In genomic region chr5:73115399-73116051, GRCh38 we compare ENCODE assay signal across 15 cellular contexts. TPM values are rescaled to one million over a fixed set of nuclear protein-coding genes. Genes with fewer than 3 reads are reported as not detected.
DNase-seq lines count a peak whose midpoint lies in the region; ATAC-seq and TF ChIP-seq lines count a peak whose summit lies in the region.
"Had no signal": no experiment of that assay in that cellular context is flagged by ENCODE, and none has a peak within 500 bp of the region (broad histone marks: within the 10 kb centered on the region; RNA-seq: fewer than 3 reads in every experiment).

No MANE protein-coding gene starts in this region.

- ATAC-seq in IMR-90 (ENCODE audit: low read depth) (peak; percentile 88), HG02623 (IDR thresholded peaks at IDR 0.05; ENCODE audit: unreplicated experiment) (no peak)
- ATAC-seq: activated CD8-positive, alpha-beta T cell treated with anti-CD3 and anti-CD28 coated beads for 36 hours had no signal

- H3K9me3 ChIP-seq in IMR-90 (ENCODE audit: control insufficient read depth, insufficient read depth, low read length): peaks cover 5% of the 10 kb centered on the region
- H3K9me3 ChIP-seq in mammary epithelial cell (replicated peaks; ENCODE audit: insufficient read depth, low read length): no peaks in the 10 kb centered on the region
- H3K9me3 ChIP-seq in mesodermal cell (ENCODE audit: control insufficient read depth, low read length): peaks cover 4% of the 10 kb centered on the region
- H3K9me3 ChIP-seq: adrenal gland had no signal

- TF ChIP-seq POLR2A in IMR-90 (IDR thresholded peaks at IDR 0.05; ENCODE audit: low read depth, low read length): no peak

- 20% methylated on average over 1 of the region's 4 CpGs; no CpG with 5 or more reads in 1 of the 2 experiments for WGBS in IMR-90 (ENCODE audit: extremely low coverage in 2 of 2, insufficient read length in 1 of 2), 2 experiments
- 82% methylated on average over 4 of the region's 4 CpGs for WGBS in mammary epithelial cell (ENCODE audit: low coverage, missing lambda C conversion rate)
- 78 to 100% methylated on average over 2 to 3 of the region's 4 CpGs for WGBS in mesodermal cell (ENCODE audit: insufficient coverage in 2 of 2), 2 experiments

- peak overlapping the region; percentile 7 for H2AFZ ChIP-seq in IMR-90 (replicated peaks; ENCODE audit: low read length, poor library complexity)
- no peak overlapping the region for H2AFZ ChIP-seq in mammary epithelial cell (ENCODE audit: low read depth, low read length)

- peak overlapping the region in 1 of 2 experiments; percentile 1; a peak in 2 of 4 replicates for H4K8ac ChIP-seq in IMR-90 (ENCODE audit: low read depth in 2 of 2, low read length in 2 of 2)

- no peaks in the 10 kb centered on the region for H3K79me2 ChIP-seq in mammary epithelial cell (ENCODE audit: insufficient read depth, low read length)

- H2AK5ac ChIP-seq in IMR-90 (ENCODE audit: low read depth, low read length): no peak overlapping the region

- H4K91ac ChIP-seq in IMR-90 (ENCODE audit: insufficient read depth, low read depth, low read length): peak overlapping the region; percentile 20; the same call in 1 of the 2 replicates

- H3K79me1 ChIP-seq in IMR-90 (ENCODE audit: low read depth in 1 of 2, low read length in 2 of 2): no peaks in the 10 kb centered on the region

- TF ChIP-seq RAD21 in IMR-90 (IDR thresholded peaks at IDR 0.05; ENCODE audit: low read length): no peak

- dilution Hi-C loops in IMR-90 (cut with HindIII; ENCODE audit: low sequenced_read_pairs, unreplicated experiment): no loop called here
- dilution Hi-C loops in mammary epithelial cell (cut with HindIII; ENCODE audit: low sequenced_read_pairs): loop anchor here (10.0 kb wide), 1 partner anchor 59 kb away; the partner anchor contains the start of gene TMEM174

- peak overlapping the region; percentile 18; the same call in 1 of the 2 replicates for H3K56ac ChIP-seq in IMR-90 (ENCODE audit: extremely low read depth, insufficient read depth, low read length)

- in situ Hi-C loops in IMR-90 (cut with MboI; ENCODE audit: low sequenced_read_pairs) (no loop called here), mammary epithelial cell (cut with MboI; ENCODE audit: low sequenced_read_pairs in 2 of 2) (no loop called here)

- H3K9me1 ChIP-seq in IMR-90 (ENCODE audit: insufficient read depth, low read length): peaks cover 13% of the 10 kb centered on the region

- POLR2A ChIA-PET in IMR-90 (lab: Charles Lee; ENCODE audit: unreplicated experiment): no interaction called here

- H3K4me2 ChIP-seq in IMR-90 (ENCODE audit: low read depth, low read length): peak overlapping the region; percentile 13
- no peak overlapping the region for H3K4me2 ChIP-seq in mammary epithelial cell (ENCODE audit: insufficient read depth, low read depth, low read length)

- peak overlapping the region; percentile 58; the same call in 1 of the 2 replicates for H3K18ac ChIP-seq in IMR-90 (ENCODE audit: low read depth, low read length)

- no TSS peak for BruUV-seq in IMR-90 (replicated peaks; lab: Mats Ljungman, UMichigan)
- no TSS peak for BruUV-seq in mammary epithelial cell (replicated peaks; lab: Mats Ljungman, UMichigan)

- H3K27me3 ChIP-seq in IMR-90 (ENCODE audit: control insufficient read depth, insufficient read depth, low read length) (peaks cover 4% of the 10 kb centered on the region; the same call in 1 of the 2 replicates), mammary epithelial cell (ENCODE audit: insufficient read depth, low read length) (no peaks in the 10 kb centered on the region)

- intact Hi-C loops in IMR-90 (cut with micrococcal nuclease): no loop called here
- intact Hi-C loops in mammary epithelial cell (cut with micrococcal nuclease): no loop called here

- TF ChIP-seq CTCF in IMR-90 (conservative IDR thresholded peaks at IDR 0.05; ENCODE audit: low read depth, low read length) (no peak), mammary epithelial cell (conservative IDR thresholded peaks at IDR 0.05 in 1 of 2, IDR thresholded peaks at IDR 0.05 in 1 of 2; ENCODE audit: extremely low read depth in 1 of 2, insufficient read depth in 1 of 2, low read depth in 1 of 2, low read length in 2 of 2) (no peak)

- H3K4me3 ChIP-seq in IMR-90 (ENCODE audit: insufficient read depth, low read depth, low read length): no peak overlapping the region
- H3K4me3 ChIP-seq in mammary epithelial cell (replicated peaks in 1 of 3; ENCODE audit: insufficient read depth in 1 of 3, low read depth in 2 of 3, low read length in 3 of 3): no peak overlapping the region
- no peak overlapping the region for H3K4me3 ChIP-seq in mesodermal cell (ENCODE audit: extremely low read depth, insufficient read depth, low read length, poor library complexity, severe bottlenecking)
- H3K4me3 ChIP-seq: adrenal gland had no signal

- peaks cover 10% of the 10 kb centered on the region for H4K20me1 ChIP-seq in IMR-90 (ENCODE audit: insufficient read depth, low read length)
- H4K20me1 ChIP-seq in mammary epithelial cell (ENCODE audit: insufficient read depth, low read length): no peaks in the 10 kb centered on the region

- H3K36me3 ChIP-seq in IMR-90 (ENCODE audit: control insufficient read depth, insufficient read depth, low read length) (no peaks in the 10 kb centered on the region), mammary epithelial cell (ENCODE audit: insufficient read depth, low read length) (no peaks in the 10 kb centered on the region), mesodermal cell (ENCODE audit: control insufficient read depth, insufficient read depth, low read length) (no peaks in the 10 kb centered on the region)
- H3K36me3 ChIP-seq: adrenal gland had no signal

- H4K5ac ChIP-seq in IMR-90 (ENCODE audit: low read depth, low read length): no peak overlapping the region; the same call in 1 of the 2 replicates

- DNase-seq in AG08395 (ENCODE audit: low spot score): peak; percentile 88
- DNase-seq in IMR-90: peak; percentile 98
- DNase-seq in mammary epithelial cell: peak; percentile 67
- DNase-seq in COLO668 (lab: John Stamatoyannopoulos, UW; ENCODE audit: unreplicated experiment): no peak
- DNase-seq in hippocampal formation (lab: John Stamatoyannopoulos, UW): no peak
- no peak for DNase-seq in activated T-cell treated with anti-CD3 and anti-CD28 coated beads for 4 hours
- DNase-seq: activated CD8-positive, alpha-beta T cell treated with anti-CD3 and anti-CD28 coated beads for 36 hours; adrenal gland; C1 segment of cervical spinal cord; stimulated activated naive CD4-positive, alpha-beta T cell; T-helper 2 cell had no signal

- H2BK15ac ChIP-seq in IMR-90 (ENCODE audit: low read depth, low read length): no peak overlapping the region; the same call in 2 of the 3 replicates

- CTCF ChIA-PET in IMR-90 (lab: Yijun Ruan, JAX): interaction anchor here (0.6 to 1.4 kb wide), 3 partner anchors 22 to 100 kb away, joined by 3 to 5 read pairs (median 3); no protein-coding TSS in a partner anchor
- CTCF ChIA-PET in mammary epithelial cell (lab: Charles Lee; ENCODE audit: low non-redundant PET): no interaction called here

- no peak overlapping the region for H2AK9ac ChIP-seq in IMR-90 (replicated peaks; ENCODE audit: low read depth, low read length, poor library complexity)

- H3K23ac ChIP-seq in IMR-90 (ENCODE audit: low read depth, low read length): peak overlapping the region; percentile 9; the same call in 1 of the 2 replicates

- H3K9ac ChIP-seq in IMR-90 (ENCODE audit: low read depth, low read length) (no peak overlapping the region), mammary epithelial cell (ENCODE audit: insufficient read depth, low read length) (no peak overlapping the region)

- peak overlapping the region; percentile 66 for H3K4ac ChIP-seq in IMR-90 (ENCODE audit: low read depth, low read length)

- peak overlapping the region; percentile 56 for H2BK20ac ChIP-seq in IMR-90 (ENCODE audit: low read depth, low read length)

- H2BK5ac ChIP-seq in IMR-90 (ENCODE audit: low read depth, low read length, poor library complexity, severe bottlenecking): peak overlapping the region; percentile 71

- H3K27ac ChIP-seq in IMR-90 (ENCODE audit: insufficient read depth, low read length) (peak overlapping the region; percentile 35; the same call in 1 of the 2 replicates), mammary epithelial cell (ENCODE audit: insufficient read depth, low read depth, low read length) (no peak overlapping the region), mesodermal cell (ENCODE audit: low read depth, low read length, severe bottlenecking) (peak overlapping the region; percentile 55)
- H3K27ac ChIP-seq: adrenal gland, epithelial cell of prostate had no signal

- H2BK120ac ChIP-seq in IMR-90 (ENCODE audit: low read depth, low read length): peak overlapping the region; percentile 65

- H3K14ac ChIP-seq in IMR-90 (replicated peaks; ENCODE audit: low read depth, low read length): peak overlapping the region; percentile 3; the same call in 1 of the 2 replicates

- H3K4me1 ChIP-seq in IMR-90 (ENCODE audit: control insufficient read depth, insufficient read depth, low read length) (peaks cover 15% of the 10 kb centered on the region), mammary epithelial cell (ENCODE audit: insufficient read depth, low read length) (peaks cover 26% of the 10 kb centered on the region), mesodermal cell (ENCODE audit: control insufficient read depth, insufficient read depth, low read length, poor library complexity, severe bottlenecking) (peaks cover 14% of the 10 kb centered on the region)

TF ChIP-seq in IMR-90, 13 proteins besides CTCF, POLR2A, EP300 and RAD21 (continues in another document):
- TF ChIP-seq MAFK (IDR thresholded peaks at IDR 0.05; ENCODE audit: low read depth, low read length): no peak; the same call in 1 of the 2 replicates
- peak; percentile 63; the same call in 1 of the 2 replicates for TF ChIP-seq NFE2L2 (IDR thresholded peaks at IDR 0.05; ENCODE audit: low read depth, low read length)
- no peak for TF ChIP-seq RFX5 (IDR thresholded peaks at IDR 0.05; ENCODE audit: low read depth, low read length)

RNA-seq across cellular contexts. Expression of gene TMEM171, which starts 4.8 kb away (rescaled TPM):
- total RNA-seq in IMR-90 (2012; rRNA removed) (3.0 and 3.3 TPM in 2 replicates), mammary epithelial cell (1 to 10 TPM in 1 of 2 donors, under 1 TPM in 1; 0.83 to 2.6 TPM)
- polyA plus RNA-seq in IMR-90 (2012; rRNA removed) (4.9 and 5.1 TPM in 2 replicates), mammary epithelial cell (6.0 TPM)
- 9.6 and 12.6 TPM in 2 replicates for polyA plus RNA-seq in IMR-90 (2012; cell fraction: cytosol; rRNA removed)
- 3.5 and 4.1 TPM in 2 replicates for polyA plus RNA-seq in IMR-90 (2012; cell fraction: nucleus; rRNA removed; ENCODE audit: low replicate concordance)
- 2.7 TPM for polyA minus RNA-seq in mammary epithelial cell
- polyA plus RNA-seq in mesodermal cell (2013, experiment 1 of 2): 0.55 TPM
- 0.86 TPM for polyA plus RNA-seq in mesodermal cell (2013, experiment 2 of 2)
- total RNA-seq: activated CD8-positive, alpha-beta T cell treated with anti-CD3 and anti-CD28 coated beads for 36 hours had no signal
- polyA plus RNA-seq: neural cell had no signal

RNA-seq across cellular contexts. Expression of gene TMEM174, which starts 57.5 kb away (rescaled TPM):
- total RNA-seq in IMR-90 (2012; rRNA removed): not detected in 2 replicates
- not detected in 2 replicates for polyA plus RNA-seq in IMR-90 (2012; rRNA removed)
- polyA plus RNA-seq in IMR-90 (2012; cell fraction: cytosol; rRNA removed): not detected in 2 replicates
- polyA plus RNA-seq in IMR-90 (2012; cell fraction: nucleus; rRNA removed; ENCODE audit: low replicate concordance): not detected in 2 replicates
- total RNA-seq in mammary epithelial cell: not detected
- not detected for polyA plus RNA-seq in mammary epithelial cell
- polyA minus RNA-seq in mammary epithelial cell: not detected
- not detected for polyA plus RNA-seq in mesodermal cell (2013, experiment 1 of 2)
- not detected for polyA plus RNA-seq in mesodermal cell (2013, experiment 2 of 2)
- total RNA-seq: activated CD8-positive, alpha-beta T cell treated with anti-CD3 and anti-CD28 coated beads for 36 hours; adrenal gland had no signal
- polyA plus RNA-seq: adrenal gland, neural cell had no signal

Comparison
In these comparisons a context has a peak if more than half of its experiments do, and no peak if none do; other contexts are left out.
1. DNase-seq: peak in AG08395 (single experiment), IMR-90 (single experiment) and mammary epithelial cell (single experiment); none in COLO668 (single experiment), hippocampal formation (0 of 2) and activated T-cell treated with anti-CD3 and anti-CD28 coated beads for 4 hours (single experiment).